ENCODE assay signal across 1 cellular context in genomic region chr2:139293992-139294548, GRCh38.
TF ChIP-seq lines count a peak whose summit lies in the region.

No MANE protein-coding gene starts in this region.

TF ChIP-seq in GM12878, 131 proteins besides CTCF, POLR2A, EP300 and RAD21 (continued from another document):
- no peak for TF ChIP-seq E4F1 (IDR thresholded peaks at IDR 0.05; ENCODE audit: borderline replicate concordance, partially characterized antibody)
TF ChIP-seq in GM12878: peak in this region for 0.
